8 cellular contexts compared by ENCODE assay signal in genomic region chr1:204327870-204328269, GRCh38. TPM values are rescaled to one million over a fixed set of nuclear protein-coding genes. Genes with fewer than 3 reads are reported as not detected.
A peak's percentile ranks its signal among the peaks of the same experiment; 100 is the strongest.
DNase-seq lines count a peak whose midpoint lies in the region; ATAC-seq, FAIRE-seq and TF ChIP-seq lines count a peak whose summit lies in the region.
"Not testable (repeated sequence)": the region's sequence is repeated elsewhere in the genome, so short reads cannot be mapped to it uniquely, and the experiment has no call there.
"Had no signal": no experiment of that assay in that cellular context is flagged by ENCODE, and none has a peak within 500 bp of the region (broad histone marks: within the 10 kb centered on the region; RNA-seq: fewer than 3 reads in every experiment).

No MANE protein-coding gene starts in this region.

- H3K9ac ChIP-seq in BLaER1 treated with 17β-estradiol and CSF1 and Interleukin-3, amounts not matched to agents 10 nM and 100 nM: peak overlapping the region in 3 of 11 experiments; percentile 13 to 58 (median 35); a peak in 2 of 22 replicates

- not testable (repeated sequence) for H3K4me2 ChIP-seq in A549
- peak overlapping the region; percentile 10 to 83 (median 69); a peak in 20 of 22 replicates for H3K4me2 ChIP-seq in BLaER1 treated with 17β-estradiol and CSF1 and Interleukin-3, amounts not matched to agents 10 nM and 100 nM

- H3K4me3 ChIP-seq in A549; BLaER1 treated with 17β-estradiol and CSF1 and Interleukin-3, amounts not matched to agents 10 nM and 100 nM; HEK293 (ENCODE audit: low read depth, low read length); epithelial cell of esophagus (ENCODE audit: low read length); vagina: not testable (repeated sequence)

- FAIRE-seq in A549 (lab: Jason Lieb, UNC): not testable (repeated sequence)

- not testable (repeated sequence) for H3K36me3 ChIP-seq in BLaER1 treated with 17β-estradiol and CSF1 and Interleukin-3, amounts not matched to agents 10 nM and 100 nM; HEK293 (ENCODE audit: control insufficient read depth in 2 of 2, insufficient read depth in 1 of 2, low read length in 2 of 2); vagina

- TF ChIP-seq CTCF in A549 (IDR thresholded peaks at IDR 0.05); HEK293 (tag by site-specific recombination; IDR thresholded peaks at IDR 0.05); epithelial cell of esophagus (IDR thresholded peaks at IDR 0.05; ENCODE audit: insufficient read depth, low read depth, low read length, missing control alignments); vagina (IDR thresholded peaks at IDR 0.05): not testable (repeated sequence)

- WGBS in A549 (ENCODE audit: missing lambda C conversion rate): 93% methylated on average over 3 of the region's 3 CpGs

- not testable (repeated sequence) for TF ChIP-seq EP300 in A549 (IDR thresholded peaks at IDR 0.05)

- not testable (repeated sequence) for H4K20me1 ChIP-seq in BLaER1 treated with 17β-estradiol and CSF1 and Interleukin-3, amounts not matched to agents 10 nM and 100 nM

- intact Hi-C loops in vagina (cut with DNase I): not testable (repeated sequence)

- TF ChIP-seq POLR2A in A549 (IDR thresholded peaks at IDR 0.05; ENCODE audit: low read length); vagina (IDR thresholded peaks at IDR 0.05): not testable (repeated sequence)

- H3K4me1 ChIP-seq in A549: peaks cover 42% of the 10 kb centered on the region
- peaks cover 0 to 21% (median 15%) of the 10 kb centered on the region in 10 experiments; a peak in 18 of 20 replicates for H3K4me1 ChIP-seq in BLaER1 treated with 17β-estradiol and CSF1 and Interleukin-3, amounts not matched to agents 10 nM and 100 nM
- H3K4me1 ChIP-seq in HEK293 (ENCODE audit: control insufficient read depth, insufficient read depth, low read length); vagina: not testable (repeated sequence)

- H3K27me3 ChIP-seq in BLaER1 treated with 17β-estradiol and CSF1 and Interleukin-3, amounts not matched to agents 10 nM and 100 nM; vagina: not testable (repeated sequence)

- not testable (repeated sequence) for H3K9me3 ChIP-seq in A549; BLaER1 treated with 17β-estradiol and CSF1 and Interleukin-3, amounts not matched to agents 10 nM and 100 nM (replicated peaks in 1 of 11); HEK293 (ENCODE audit: control insufficient read depth, insufficient read depth, low read depth, low read length); vagina

- DNase-seq in A549 (ENCODE audit: low read depth in 1 of 2, low spot score in 1 of 2); vagina (ENCODE audit: extremely low spot score in 2 of 2): not testable (repeated sequence)
- DNase-seq in epithelial cell of esophagus (ENCODE audit: low read depth): peak; percentile 20

- POLR2A ChIA-PET in A549 (lab: Yijun Ruan, JAX): not testable (repeated sequence)
- POLR2A ChIA-PET in HEK293 (lab: Yijun Ruan, JAX): interaction anchor here (1.5 kb wide), 1 partner anchor 14 kb away, joined by 5 read pairs; no protein-coding TSS in a partner anchor

- CTCF ChIA-PET in A549 (lab: Yijun Ruan, JAX): interaction anchor here (0.9 to 3.6 kb wide), 5 partner anchors 32 to 175 kb away, joined by 3 to 26 read pairs (median 8); partner anchors contain the start of gene PLEKHA6
- CTCF ChIA-PET in HEK293 (lab: Yijun Ruan, JAX): interaction anchor here (1.3 to 1.5 kb wide), 3 partner anchors 9 to 71 kb away, joined by 3 to 5 read pairs (median 4); no protein-coding TSS in a partner anchor

- not testable (repeated sequence) for TF ChIP-seq RAD21 in A549 (conservative IDR thresholded peaks at IDR 0.05 in 1 of 2, IDR thresholded peaks at IDR 0.05 in 1 of 2)

- not testable (repeated sequence) for ATAC-seq in A549

- H3K27ac ChIP-seq in A549 (peak overlapping the region in 1 of 2 experiments; percentile 25; a peak in 1 of 6 replicates), angular gyrus (ENCODE audit: low read depth, low read length) (peak overlapping the region; percentile 17), vagina (peak overlapping the region; percentile 58)
- H3K27ac ChIP-seq in BLaER1 treated with 17β-estradiol and CSF1 and Interleukin-3, amounts not matched to agents 10 nM and 100 nM: 0 out of 22 replicates have a peak overlapping the region, but pooled peaks of 1 of the 11 experiments have one; percentile 6
- H3K27ac ChIP-seq in HEK293 (ENCODE audit: extremely low read depth, low read depth, low read length): not testable (repeated sequence)

TF ChIP-seq in A549, 52 proteins besides CTCF, POLR2A, EP300 and RAD21:
- TF ChIP-seq ZC3H11A (IDR thresholded peaks at IDR 0.05): peak; percentile 73

TF ChIP-seq in HEK293, 187 proteins besides CTCF, POLR2A, EP300 and RAD21 (continues in another document):
- TF ChIP-seq ZXDB (tag by site-specific recombination; IDR thresholded peaks at IDR 0.05) (peak; percentile 50), ZNF558 (tag by site-specific recombination; IDR thresholded peaks at IDR 0.05) (peak; percentile 73), ZBTB21 (tag by site-specific recombination; IDR thresholded peaks at IDR 0.05) (0 out of 2 replicates have a peak, but pooled peaks have one; percentile 32), ZNF404 (tag by site-specific recombination; IDR thresholded peaks at IDR 0.05) (peak; percentile 19; the same call in 1 of the 2 replicates), ZNF629 (tag by site-specific recombination; IDR thresholded peaks at IDR 0.05) (peak; percentile 53), ZNF501 (tag by site-specific recombination; IDR thresholded peaks at IDR 0.05) (0 out of 2 replicates have a peak, but pooled peaks have one; percentile 53), ZNF266 (tag by site-specific recombination; IDR thresholded peaks at IDR 0.05; ENCODE audit: low read depth) (peak; percentile 58), ZNF654 (tag by site-specific recombination; IDR thresholded peaks at IDR 0.05; ENCODE audit: low read depth) (peak; percentile 40; the same call in 1 of the 2 replicates), ZNF530 (tag by site-specific recombination; IDR thresholded peaks at IDR 0.05; ENCODE audit: low read depth) (0 out of 2 replicates have a peak, but pooled peaks have one; percentile 30), ZNF140 (tag by site-specific recombination; IDR thresholded peaks at IDR 0.05) (peak; percentile 70; the same call in 1 of the 2 replicates)
- TF ChIP-seq, protein P1, sequence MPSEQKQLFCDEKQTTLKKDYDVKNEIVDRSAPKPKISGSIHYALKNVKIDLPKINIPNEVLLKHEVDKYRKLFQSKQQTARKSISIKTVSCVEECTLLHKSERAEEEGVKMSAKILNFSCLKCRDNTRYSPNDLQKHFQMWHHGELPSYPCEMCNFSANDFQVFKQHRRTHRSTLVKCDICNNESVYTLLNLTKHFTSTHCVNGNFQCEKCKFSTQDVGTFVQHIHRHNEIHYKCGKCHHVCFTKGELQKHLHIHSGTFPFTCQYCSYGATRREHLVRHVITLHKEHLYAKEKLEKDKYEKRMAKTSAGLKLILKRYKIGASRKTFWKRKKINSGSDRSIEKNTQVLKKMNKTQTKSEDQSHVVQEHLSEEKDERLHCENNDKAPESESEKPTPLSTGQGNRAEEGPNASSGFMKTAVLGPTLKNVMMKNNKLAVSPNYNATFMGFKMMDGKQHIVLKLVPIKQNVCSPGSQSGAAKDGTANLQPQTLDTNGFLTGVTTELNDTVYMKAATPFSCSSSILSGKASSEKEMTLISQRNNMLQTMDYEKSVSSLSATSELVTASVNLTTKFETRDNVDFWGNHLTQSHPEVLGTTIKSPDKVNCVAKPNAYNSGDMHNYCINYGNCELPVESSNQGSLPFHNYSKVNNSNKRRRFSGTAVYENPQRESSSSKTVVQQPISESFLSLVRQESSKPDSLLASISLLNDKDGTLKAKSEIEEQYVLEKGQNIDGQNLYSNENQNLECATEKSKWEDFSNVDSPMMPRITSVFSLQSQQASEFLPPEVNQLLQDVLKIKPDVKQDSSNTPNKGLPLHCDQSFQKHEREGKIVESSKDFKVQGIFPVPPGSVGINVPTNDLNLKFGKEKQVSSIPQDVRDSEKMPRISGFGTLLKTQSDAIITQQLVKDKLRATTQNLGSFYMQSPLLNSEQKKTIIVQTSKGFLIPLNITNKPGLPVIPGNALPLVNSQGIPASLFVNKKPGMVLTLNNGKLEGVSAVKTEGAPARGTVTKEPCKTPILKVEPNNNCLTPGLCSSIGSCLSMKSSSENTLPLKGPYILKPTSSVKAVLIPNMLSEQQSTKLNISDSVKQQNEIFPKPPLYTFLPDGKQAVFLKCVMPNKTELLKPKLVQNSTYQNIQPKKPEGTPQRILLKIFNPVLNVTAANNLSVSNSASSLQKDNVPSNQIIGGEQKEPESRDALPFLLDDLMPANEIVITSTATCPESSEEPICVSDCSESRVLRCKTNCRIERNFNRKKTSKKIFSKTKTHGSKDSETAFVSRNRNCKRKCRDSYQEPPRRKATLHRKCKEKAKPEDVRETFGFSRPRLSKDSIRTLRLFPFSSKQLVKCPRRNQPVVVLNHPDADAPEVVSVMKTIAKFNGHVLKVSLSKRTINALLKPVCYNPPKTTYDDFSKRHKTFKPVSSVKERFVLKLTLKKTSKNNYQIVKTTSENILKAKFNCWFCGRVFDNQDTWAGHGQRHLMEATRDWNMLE (tag by site-specific recombination; conservative IDR thresholded peaks at IDR 0.05; ENCODE audit: low read depth): peak; percentile 91

RNA-seq across cellular contexts. Expression of gene PLEKHA6, which starts 31.9 kb away (rescaled TPM):
- polyA plus RNA-seq in A549 (2011; rRNA removed) (13.0 and 16.4 TPM in 2 replicates), A549 (2017; fragmentation: RNase III; extraction: RNeasy Plus Mini Kit Qiagen cat#74134 plus additional on column Dnase treatment) (17.9 to 26.2 TPM (median 23.4 TPM) in 3 replicates)
- 12.1 and 14.8 TPM in 2 replicates for polyA plus RNA-seq in A549 (2012; cell fraction: cytosol; rRNA removed)
- 54.7 and 55.1 TPM in 2 replicates for polyA plus RNA-seq in A549 (2012; cell fraction: nucleus; rRNA removed)
- 12.4 and 13.0 TPM in 2 replicates for polyA minus RNA-seq in A549 (2011; rRNA and poly(A)+ RNA removed)
- total RNA-seq in vagina: 15.0 TPM
- polyA plus RNA-seq: CD4-positive, CD25-positive, alpha-beta regulatory T cell; CD8-positive, alpha-beta memory T cell had no signal
